1 cellular context compared by ENCODE assay signal in the genomic region with DNA sequence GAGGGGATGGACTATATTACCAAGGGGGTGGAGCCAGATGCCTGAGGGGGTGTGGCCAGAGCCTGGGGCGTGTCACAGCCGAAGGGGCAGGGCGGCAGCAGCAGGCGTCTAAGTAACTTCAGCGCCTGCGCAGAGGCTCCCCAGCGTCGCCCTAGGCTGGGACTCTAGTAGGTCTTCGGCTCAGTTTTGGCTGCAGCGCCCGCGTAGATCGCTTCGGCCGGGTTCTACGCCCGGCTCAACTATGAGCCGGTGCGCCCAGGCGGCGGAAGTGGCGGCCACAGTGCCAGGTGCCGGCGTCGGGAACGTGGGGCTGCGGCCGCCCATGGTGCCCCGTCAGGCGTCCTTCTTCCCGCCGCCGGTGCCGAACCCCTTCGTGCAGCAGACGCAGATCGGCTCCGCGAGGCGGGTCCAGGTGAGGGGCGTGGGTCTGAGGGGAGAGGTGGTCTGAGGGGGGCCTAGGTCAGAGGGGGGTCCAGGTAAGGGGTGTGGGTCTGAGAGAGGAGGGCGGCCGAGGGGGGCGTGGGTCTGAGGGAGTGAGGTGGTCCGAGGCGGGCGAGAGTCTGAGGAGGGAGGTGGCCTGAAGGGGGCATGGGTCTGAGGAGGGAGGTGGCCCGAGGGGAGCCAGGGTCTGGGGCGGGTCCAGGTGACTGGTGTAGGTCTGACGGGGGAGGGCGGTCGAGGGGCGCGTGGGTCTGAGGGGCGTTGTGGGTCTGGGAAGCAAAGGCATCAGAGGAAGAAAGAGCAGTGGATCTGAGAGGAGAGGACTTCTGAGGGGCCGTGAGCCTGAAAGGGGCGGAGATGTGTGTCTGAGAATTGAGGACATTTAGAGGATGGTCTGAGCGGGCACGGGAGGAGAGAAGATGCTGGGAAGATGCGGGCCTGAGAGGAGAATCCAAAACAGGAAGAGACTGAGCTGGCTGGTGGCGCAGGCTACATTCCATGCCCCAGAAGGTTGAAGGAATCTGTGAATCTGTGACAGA.
TF ChIP-seq lines count a peak whose summit lies in the region.

A gene with protein sequence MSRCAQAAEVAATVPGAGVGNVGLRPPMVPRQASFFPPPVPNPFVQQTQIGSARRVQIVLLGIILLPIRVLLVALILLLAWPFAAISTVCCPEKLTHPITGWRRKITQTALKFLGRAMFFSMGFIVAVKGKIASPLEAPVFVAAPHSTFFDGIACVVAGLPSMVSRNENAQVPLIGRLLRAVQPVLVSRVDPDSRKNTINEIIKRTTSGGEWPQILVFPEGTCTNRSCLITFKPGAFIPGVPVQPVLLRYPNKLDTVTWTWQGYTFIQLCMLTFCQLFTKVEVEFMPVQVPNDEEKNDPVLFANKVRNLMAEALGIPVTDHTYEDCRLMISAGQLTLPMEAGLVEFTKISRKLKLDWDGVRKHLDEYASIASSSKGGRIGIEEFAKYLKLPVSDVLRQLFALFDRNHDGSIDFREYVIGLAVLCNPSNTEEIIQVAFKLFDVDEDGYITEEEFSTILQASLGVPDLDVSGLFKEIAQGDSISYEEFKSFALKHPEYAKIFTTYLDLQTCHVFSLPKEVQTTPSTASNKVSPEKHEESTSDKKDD (plus strand): TSS at position 132 of the 980 bp plus-strand sequence. CDS start 110 bp downstream, at position 242.

TF ChIP-seq in HepG2, 621 proteins besides CTCF, POLR2A, EP300 and RAD21 (continued from another document and continues in another):
- TF ChIP-seq, protein P1, sequence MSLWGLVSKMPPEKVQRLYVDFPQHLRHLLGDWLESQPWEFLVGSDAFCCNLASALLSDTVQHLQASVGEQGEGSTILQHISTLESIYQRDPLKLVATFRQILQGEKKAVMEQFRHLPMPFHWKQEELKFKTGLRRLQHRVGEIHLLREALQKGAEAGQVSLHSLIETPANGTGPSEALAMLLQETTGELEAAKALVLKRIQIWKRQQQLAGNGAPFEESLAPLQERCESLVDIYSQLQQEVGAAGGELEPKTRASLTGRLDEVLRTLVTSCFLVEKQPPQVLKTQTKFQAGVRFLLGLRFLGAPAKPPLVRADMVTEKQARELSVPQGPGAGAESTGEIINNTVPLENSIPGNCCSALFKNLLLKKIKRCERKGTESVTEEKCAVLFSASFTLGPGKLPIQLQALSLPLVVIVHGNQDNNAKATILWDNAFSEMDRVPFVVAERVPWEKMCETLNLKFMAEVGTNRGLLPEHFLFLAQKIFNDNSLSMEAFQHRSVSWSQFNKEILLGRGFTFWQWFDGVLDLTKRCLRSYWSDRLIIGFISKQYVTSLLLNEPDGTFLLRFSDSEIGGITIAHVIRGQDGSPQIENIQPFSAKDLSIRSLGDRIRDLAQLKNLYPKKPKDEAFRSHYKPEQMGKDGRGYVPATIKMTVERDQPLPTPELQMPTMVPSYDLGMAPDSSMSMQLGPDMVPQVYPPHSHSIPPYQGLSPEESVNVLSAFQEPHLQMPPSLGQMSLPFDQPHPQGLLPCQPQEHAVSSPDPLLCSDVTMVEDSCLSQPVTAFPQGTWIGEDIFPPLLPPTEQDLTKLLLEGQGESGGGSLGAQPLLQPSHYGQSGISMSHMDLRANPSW (CRISPR knock-in tag; IDR thresholded peaks at IDR 0.05; ENCODE audit: borderline replicate concordance) = no peak
- TF ChIP-seq, protein P2, sequence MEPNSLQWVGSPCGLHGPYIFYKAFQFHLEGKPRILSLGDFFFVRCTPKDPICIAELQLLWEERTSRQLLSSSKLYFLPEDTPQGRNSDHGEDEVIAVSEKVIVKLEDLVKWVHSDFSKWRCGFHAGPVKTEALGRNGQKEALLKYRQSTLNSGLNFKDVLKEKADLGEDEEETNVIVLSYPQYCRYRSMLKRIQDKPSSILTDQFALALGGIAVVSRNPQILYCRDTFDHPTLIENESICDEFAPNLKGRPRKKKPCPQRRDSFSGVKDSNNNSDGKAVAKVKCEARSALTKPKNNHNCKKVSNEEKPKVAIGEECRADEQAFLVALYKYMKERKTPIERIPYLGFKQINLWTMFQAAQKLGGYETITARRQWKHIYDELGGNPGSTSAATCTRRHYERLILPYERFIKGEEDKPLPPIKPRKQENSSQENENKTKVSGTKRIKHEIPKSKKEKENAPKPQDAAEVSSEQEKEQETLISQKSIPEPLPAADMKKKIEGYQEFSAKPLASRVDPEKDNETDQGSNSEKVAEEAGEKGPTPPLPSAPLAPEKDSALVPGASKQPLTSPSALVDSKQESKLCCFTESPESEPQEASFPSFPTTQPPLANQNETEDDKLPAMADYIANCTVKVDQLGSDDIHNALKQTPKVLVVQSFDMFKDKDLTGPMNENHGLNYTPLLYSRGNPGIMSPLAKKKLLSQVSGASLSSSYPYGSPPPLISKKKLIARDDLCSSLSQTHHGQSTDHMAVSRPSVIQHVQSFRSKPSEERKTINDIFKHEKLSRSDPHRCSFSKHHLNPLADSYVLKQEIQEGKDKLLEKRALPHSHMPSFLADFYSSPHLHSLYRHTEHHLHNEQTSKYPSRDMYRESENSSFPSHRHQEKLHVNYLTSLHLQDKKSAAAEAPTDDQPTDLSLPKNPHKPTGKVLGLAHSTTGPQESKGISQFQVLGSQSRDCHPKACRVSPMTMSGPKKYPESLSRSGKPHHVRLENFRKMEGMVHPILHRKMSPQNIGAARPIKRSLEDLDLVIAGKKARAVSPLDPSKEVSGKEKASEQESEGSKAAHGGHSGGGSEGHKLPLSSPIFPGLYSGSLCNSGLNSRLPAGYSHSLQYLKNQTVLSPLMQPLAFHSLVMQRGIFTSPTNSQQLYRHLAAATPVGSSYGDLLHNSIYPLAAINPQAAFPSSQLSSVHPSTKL (CRISPR knock-in tag; IDR thresholded peaks at IDR 0.05) = peak; percentile 24
- TF ChIP-seq, protein P3, sequence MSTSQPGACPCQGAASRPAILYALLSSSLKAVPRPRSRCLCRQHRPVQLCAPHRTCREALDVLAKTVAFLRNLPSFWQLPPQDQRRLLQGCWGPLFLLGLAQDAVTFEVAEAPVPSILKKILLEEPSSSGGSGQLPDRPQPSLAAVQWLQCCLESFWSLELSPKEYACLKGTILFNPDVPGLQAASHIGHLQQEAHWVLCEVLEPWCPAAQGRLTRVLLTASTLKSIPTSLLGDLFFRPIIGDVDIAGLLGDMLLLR (CRISPR knock-in tag; IDR thresholded peaks at IDR 0.05) = no peak; the same call in 1 of the 2 replicates
- no peak for TF ChIP-seq ARHGAP35 (CRISPR knock-in tag; IDR thresholded peaks at IDR 0.05; ENCODE audit: borderline replicate concordance)
- TF ChIP-seq ARNTL (CRISPR knock-in tag; IDR thresholded peaks at IDR 0.05) = peak; percentile 55; the same call in 1 of the 2 replicates
- TF ChIP-seq ZNF350 (CRISPR knock-in tag; IDR thresholded peaks at IDR 0.05; ENCODE audit: borderline replicate concordance, low read depth) = no peak; the same call in 1 of the 2 replicates
- TF ChIP-seq BHLHE40 (IDR thresholded peaks at IDR 0.05; ENCODE audit: low read length) = no peak
- no peak for TF ChIP-seq FOXC1 (CRISPR knock-in tag; IDR thresholded peaks at IDR 0.05; ENCODE audit: borderline replicate concordance)
- TF ChIP-seq SCMH1 (CRISPR knock-in tag; IDR thresholded peaks at IDR 0.05; ENCODE audit: borderline replicate concordance) = no peak
- TF ChIP-seq ZNF776 (CRISPR knock-in tag; IDR thresholded peaks at IDR 0.05) = 0 out of 2 replicates have a peak, but pooled peaks have one; percentile 52
- no peak for TF ChIP-seq SUZ12 (IDR thresholded peaks at IDR 0.05; ENCODE audit: low read depth, low read length)
- TF ChIP-seq DNMT1 (CRISPR knock-in tag; IDR thresholded peaks at IDR 0.05) = no peak
- peak; percentile 57; the same call in 1 of the 2 replicates for TF ChIP-seq SNAI1 (CRISPR knock-in tag; IDR thresholded peaks at IDR 0.05; ENCODE audit: borderline replicate concordance)
- TF ChIP-seq, protein P4, sequence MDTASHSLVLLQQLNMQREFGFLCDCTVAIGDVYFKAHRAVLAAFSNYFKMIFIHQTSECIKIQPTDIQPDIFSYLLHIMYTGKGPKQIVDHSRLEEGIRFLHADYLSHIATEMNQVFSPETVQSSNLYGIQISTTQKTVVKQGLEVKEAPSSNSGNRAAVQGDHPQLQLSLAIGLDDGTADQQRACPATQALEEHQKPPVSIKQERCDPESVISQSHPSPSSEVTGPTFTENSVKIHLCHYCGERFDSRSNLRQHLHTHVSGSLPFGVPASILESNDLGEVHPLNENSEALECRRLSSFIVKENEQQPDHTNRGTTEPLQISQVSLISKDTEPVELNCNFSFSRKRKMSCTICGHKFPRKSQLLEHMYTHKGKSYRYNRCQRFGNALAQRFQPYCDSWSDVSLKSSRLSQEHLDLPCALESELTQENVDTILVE (CRISPR knock-in tag; IDR thresholded peaks at IDR 0.05) = no peak
- TF ChIP-seq IKZF4 (CRISPR knock-in tag; IDR thresholded peaks at IDR 0.05; ENCODE audit: borderline replicate concordance, low read depth, not compliant biosample characterization) = no peak
- TF ChIP-seq MED8 (CRISPR knock-in tag; IDR thresholded peaks at IDR 0.05; ENCODE audit: insufficient replicate concordance) = no peak
- no peak for TF ChIP-seq ZNF136 (CRISPR knock-in tag; IDR thresholded peaks at IDR 0.05; ENCODE audit: low read depth)
- TF ChIP-seq ZNF713 (CRISPR knock-in tag; IDR thresholded peaks at IDR 0.05) = no peak
- TF ChIP-seq ZNF530 (CRISPR knock-in tag; IDR thresholded peaks at IDR 0.05; ENCODE audit: low read depth) = no peak
- TF ChIP-seq ZSCAN30 (CRISPR knock-in tag; IDR thresholded peaks at IDR 0.05) = 0 out of 2 replicates have a peak, but pooled peaks have one; percentile 32
- TF ChIP-seq ZSCAN31 (CRISPR knock-in tag; IDR thresholded peaks at IDR 0.05; ENCODE audit: low read depth) = no peak
- TF ChIP-seq, protein P5, sequence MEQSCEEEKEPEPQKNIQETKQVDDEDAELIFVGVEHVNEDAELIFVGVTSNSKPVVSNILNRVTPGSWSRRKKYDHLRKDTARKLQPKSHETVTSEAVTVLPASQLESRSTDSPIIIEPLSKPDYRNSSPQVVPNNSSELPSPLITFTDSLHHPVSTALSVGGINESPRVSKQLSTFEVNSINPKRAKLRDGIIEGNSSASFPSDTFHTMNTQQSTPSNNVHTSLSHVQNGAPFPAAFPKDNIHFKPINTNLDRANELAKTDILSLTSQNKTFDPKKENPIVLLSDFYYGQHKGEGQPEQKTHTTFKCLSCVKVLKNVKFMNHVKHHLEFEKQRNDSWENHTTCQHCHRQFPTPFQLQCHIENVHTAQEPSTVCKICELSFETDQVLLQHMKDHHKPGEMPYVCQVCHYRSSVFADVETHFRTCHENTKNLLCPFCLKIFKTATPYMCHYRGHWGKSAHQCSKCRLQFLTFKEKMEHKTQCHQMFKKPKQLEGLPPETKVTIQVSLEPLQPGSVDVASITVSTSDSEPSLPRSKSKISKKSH (CRISPR knock-in tag; IDR thresholded peaks at IDR 0.05; ENCODE audit: borderline replicate concordance) = no peak
- TF ChIP-seq ZNF572 (CRISPR knock-in tag; IDR thresholded peaks at IDR 0.05) = no peak
- no peak for TF ChIP-seq ZNF577 (CRISPR knock-in tag; IDR thresholded peaks at IDR 0.05; ENCODE audit: borderline replicate concordance, low read depth)
- peak; percentile 37; the same call in 1 of the 2 replicates for TF ChIP-seq KLF15 (CRISPR knock-in tag; IDR thresholded peaks at IDR 0.05; ENCODE audit: borderline replicate concordance)
- TF ChIP-seq, protein P6, sequence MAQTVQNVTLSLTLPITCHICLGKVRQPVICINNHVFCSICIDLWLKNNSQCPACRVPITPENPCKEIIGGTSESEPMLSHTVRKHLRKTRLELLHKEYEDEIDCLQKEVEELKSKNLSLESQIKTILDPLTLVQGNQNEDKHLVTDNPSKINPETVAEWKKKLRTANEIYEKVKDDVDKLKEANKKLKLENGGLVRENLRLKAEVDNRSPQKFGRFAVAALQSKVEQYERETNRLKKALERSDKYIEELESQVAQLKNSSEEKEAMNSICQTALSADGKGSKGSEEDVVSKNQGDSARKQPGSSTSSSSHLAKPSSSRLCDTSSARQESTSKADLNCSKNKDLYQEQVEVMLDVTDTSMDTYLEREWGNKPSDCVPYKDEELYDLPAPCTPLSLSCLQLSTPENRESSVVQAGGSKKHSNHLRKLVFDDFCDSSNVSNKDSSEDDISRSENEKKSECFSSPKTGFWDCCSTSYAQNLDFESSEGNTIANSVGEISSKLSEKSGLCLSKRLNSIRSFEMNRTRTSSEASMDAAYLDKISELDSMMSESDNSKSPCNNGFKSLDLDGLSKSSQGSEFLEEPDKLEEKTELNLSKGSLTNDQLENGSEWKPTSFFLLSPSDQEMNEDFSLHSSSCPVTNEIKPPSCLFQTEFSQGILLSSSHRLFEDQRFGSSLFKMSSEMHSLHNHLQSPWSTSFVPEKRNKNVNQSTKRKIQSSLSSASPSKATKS (CRISPR knock-in tag; IDR thresholded peaks at IDR 0.05) = no peak
- no peak for TF ChIP-seq ZNF180 (CRISPR knock-in tag; IDR thresholded peaks at IDR 0.05; ENCODE audit: borderline replicate concordance, low read depth)
- no peak for TF ChIP-seq ZFP1 (CRISPR knock-in tag; IDR thresholded peaks at IDR 0.05)
- no peak for TF ChIP-seq HES4 (CRISPR knock-in tag; IDR thresholded peaks at IDR 0.05; ENCODE audit: borderline replicate concordance)
- no peak for TF ChIP-seq NFIB (CRISPR knock-in tag; IDR thresholded peaks at IDR 0.05; ENCODE audit: borderline replicate concordance)
- no peak for TF ChIP-seq ZKSCAN8 (CRISPR knock-in tag; IDR thresholded peaks at IDR 0.05; ENCODE audit: borderline replicate concordance)
- TF ChIP-seq, protein P7, sequence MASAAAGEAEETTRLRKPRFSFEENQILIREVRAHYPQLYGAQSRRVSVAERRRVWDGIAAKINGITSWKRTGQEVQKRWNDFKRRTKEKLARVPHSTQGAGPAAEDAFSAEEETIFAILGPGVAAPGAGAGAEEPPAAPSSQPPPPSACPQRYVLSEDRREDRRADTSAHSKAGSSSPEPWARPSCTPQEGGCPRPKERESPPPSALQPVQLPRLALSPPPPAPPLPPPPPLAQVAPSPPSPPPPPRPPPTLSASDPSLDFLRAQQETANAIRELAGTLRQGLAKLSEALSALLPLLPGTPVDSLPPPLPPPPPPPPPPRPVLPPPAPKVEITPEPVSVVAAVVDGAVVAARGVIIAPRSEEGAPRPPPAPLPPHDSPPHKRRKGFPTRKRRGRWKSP (CRISPR knock-in tag; IDR thresholded peaks at IDR 0.05) = no peak
- no peak for TF ChIP-seq PRMT3 (CRISPR knock-in tag; IDR thresholded peaks at IDR 0.05; ENCODE audit: borderline replicate concordance, low read depth)
- TF ChIP-seq GATA4 (IDR thresholded peaks at IDR 0.05; ENCODE audit: borderline replicate concordance, low read depth) = 0 out of 2 replicates have a peak, but pooled peaks have one; percentile 24
- TF ChIP-seq SSRP1 (CRISPR knock-in tag; IDR thresholded peaks at IDR 0.05) = no peak
- TF ChIP-seq, protein P8, sequence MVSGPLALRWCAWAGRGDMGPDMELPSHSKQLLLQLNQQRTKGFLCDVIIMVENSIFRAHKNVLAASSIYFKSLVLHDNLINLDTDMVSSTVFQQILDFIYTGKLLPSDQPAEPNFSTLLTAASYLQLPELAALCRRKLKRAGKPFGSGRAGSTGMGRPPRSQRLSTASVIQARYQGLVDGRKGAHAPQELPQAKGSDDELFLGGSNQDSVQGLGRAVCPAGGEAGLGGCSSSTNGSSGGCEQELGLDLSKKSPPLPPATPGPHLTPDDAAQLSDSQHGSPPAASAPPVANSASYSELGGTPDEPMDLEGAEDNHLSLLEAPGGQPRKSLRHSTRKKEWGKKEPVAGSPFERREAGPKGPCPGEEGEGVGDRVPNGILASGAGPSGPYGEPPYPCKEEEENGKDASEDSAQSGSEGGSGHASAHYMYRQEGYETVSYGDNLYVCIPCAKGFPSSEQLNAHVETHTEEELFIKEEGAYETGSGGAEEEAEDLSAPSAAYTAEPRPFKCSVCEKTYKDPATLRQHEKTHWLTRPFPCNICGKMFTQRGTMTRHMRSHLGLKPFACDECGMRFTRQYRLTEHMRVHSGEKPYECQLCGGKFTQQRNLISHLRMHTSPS (CRISPR knock-in tag; IDR thresholded peaks at IDR 0.05; ENCODE audit: low read depth) = no peak
- no peak for TF ChIP-seq ZNF773 (CRISPR knock-in tag; IDR thresholded peaks at IDR 0.05; ENCODE audit: borderline replicate concordance)
- no peak for TF ChIP-seq FOXP1 (IDR thresholded peaks at IDR 0.05)
- no peak for TF ChIP-seq FOXP1 (CRISPR knock-in tag; IDR thresholded peaks at IDR 0.05)
- TF ChIP-seq ZNF556 (CRISPR knock-in tag; IDR thresholded peaks at IDR 0.05; ENCODE audit: borderline replicate concordance) = no peak
- TF ChIP-seq NR3C1 (CRISPR knock-in tag; IDR thresholded peaks at IDR 0.05) = no peak
- TF ChIP-seq PRPF4 (IDR thresholded peaks at IDR 0.05; ENCODE audit: low read depth, low read length, poor library complexity, severe bottlenecking) = no peak
